ENCODE assay signal across 11 cellular contexts in genomic region chr4:127967141-127967775, GRCh38. TPM values are rescaled to one million over a fixed set of nuclear protein-coding genes. Genes with fewer than 3 reads are reported as not detected.
DNase-seq lines count a peak whose midpoint lies in the region; ATAC-seq and TF ChIP-seq lines count a peak whose summit lies in the region.
"Had no signal": no experiment of that assay in that cellular context is flagged by ENCODE, and none has a peak within 500 bp of the region (broad histone marks: within the 10 kb centered on the region; RNA-seq: fewer than 3 reads in every experiment).

No MANE protein-coding gene starts in this region.

- H3K9me3 ChIP-seq in OCI-LY1 (ENCODE audit: low read length) = no peaks in the 10 kb centered on the region
- no peaks in the 10 kb centered on the region for H3K9me3 ChIP-seq in mammary epithelial cell (replicated peaks; ENCODE audit: insufficient read depth, low read length)
- H3K9me3 ChIP-seq: right atrium auricular region had no signal

- H3F3A ChIP-seq in OCI-LY1 (ENCODE audit: insufficient read depth, low read length) = no peaks in the 10 kb centered on the region

- no peaks in the 10 kb centered on the region for H4K20me1 ChIP-seq in OCI-LY1 (ENCODE audit: insufficient read depth, low read length)
- H4K20me1 ChIP-seq in mammary epithelial cell (ENCODE audit: insufficient read depth, low read length) = no peaks in the 10 kb centered on the region

- dilution Hi-C loops in mammary epithelial cell (cut with HindIII; ENCODE audit: low sequenced_read_pairs) = no loop called here

- in situ Hi-C loops in mammary epithelial cell (cut with MboI; ENCODE audit: low sequenced_read_pairs in 2 of 2) = loop anchor here in 1 of 2 donors (10.0 kb wide), 1 partner anchor 82 kb away; the partner anchor contains the start of gene PLK4

- H3K4me2 ChIP-seq in OCI-LY1 (ENCODE audit: low read length) (0 out of 2 replicates have a peak overlapping the region, but pooled peaks have one; percentile 3), mammary epithelial cell (ENCODE audit: insufficient read depth, low read depth, low read length) (peak overlapping the region; percentile 35)

- H3K4me1 ChIP-seq in OCI-LY1 (ENCODE audit: insufficient read depth, low read length, severe bottlenecking) (peaks cover 19% of the 10 kb centered on the region), mammary epithelial cell (ENCODE audit: insufficient read depth, low read length) (peaks cover 10% of the 10 kb centered on the region)

- H3K36me3 ChIP-seq in OCI-LY1 (ENCODE audit: insufficient read depth, low read length) (peaks cover 7% of the 10 kb centered on the region; the same call in 1 of the 2 replicates), mammary epithelial cell (ENCODE audit: insufficient read depth, low read length) (peaks cover 5% of the 10 kb centered on the region)
- H3K36me3 ChIP-seq: right atrium auricular region had no signal

- no peak for ATAC-seq in activated CD8-positive, alpha-beta memory T cell treated with anti-CD3 and anti-CD28 coated beads, Interleukin-2, amount 10 ng/mL, durations not matched to agents 7 days and 5 days
- ATAC-seq in HG02571 (IDR thresholded peaks at IDR 0.05; ENCODE audit: unreplicated experiment) = no peak
- no peak for ATAC-seq in esophagus mucosa

- BruUV-seq in mammary epithelial cell (replicated peaks; lab: Mats Ljungman, UMichigan) = no TSS peak

- H3K36me3 Mint-ChIP-seq in activated CD8-positive, alpha-beta memory T cell treated with anti-CD3 and anti-CD28 coated beads, Interleukin-2, amount 10 ng/mL, durations not matched to agents 7 days and 5 days = peaks cover 14% of the 10 kb centered on the region
- no peaks in the 10 kb centered on the region for H3K36me3 Mint-ChIP-seq in osteocyte (ENCODE audit: unreplicated experiment)

- DNase-seq in activated CD8-positive, alpha-beta memory T cell treated with anti-CD3 and anti-CD28 coated beads, Interleukin-2, amount 10 ng/mL, durations not matched to agents 7 days and 5 days = no peak
- DNase-seq in activated CD8-positive, alpha-beta memory T cell treated with anti-CD3 and anti-CD28 coated beads for 24 hours = no peak
- no peak for DNase-seq in mammary epithelial cell
- DNase-seq in osteocyte (ENCODE audit: extremely low spot score, unreplicated experiment) = no peak
- no peak for DNase-seq in stimulated activated CD4-positive, alpha-beta T cell treated with anti-CD3 and anti-CD28 coated beads, Interleukin-2, amount 100 ng/mL, for 48 hours
- DNase-seq: activated naive CD4-positive, alpha-beta T cell treated with Interleukin-2 at 50 U/mL for 16 hours; RPMI8226 had no signal

- peak overlapping the region; percentile 42 for H3K27ac Mint-ChIP-seq in activated CD8-positive, alpha-beta memory T cell treated with anti-CD3 and anti-CD28 coated beads, Interleukin-2, amount 10 ng/mL, durations not matched to agents 7 days and 5 days
- no peak overlapping the region for H3K27ac Mint-ChIP-seq in osteocyte (ENCODE audit: unreplicated experiment)

- CTCF ChIA-PET in activated CD8-positive, alpha-beta memory T cell treated with anti-CD3 and anti-CD28 coated beads, Interleukin-2, amount 10 ng/mL, durations not matched to agents 7 days and 5 days (lab: Charles Lee) = no interaction called here
- CTCF ChIA-PET in mammary epithelial cell (lab: Charles Lee; ENCODE audit: low non-redundant PET) = no interaction called here

- H3K4me1 Mint-ChIP-seq in activated CD8-positive, alpha-beta memory T cell treated with anti-CD3 and anti-CD28 coated beads, Interleukin-2, amount 10 ng/mL, durations not matched to agents 7 days and 5 days = peaks cover 39% of the 10 kb centered on the region
- H3K4me1 Mint-ChIP-seq in osteocyte (ENCODE audit: unreplicated experiment) = peaks cover 20% of the 10 kb centered on the region

- TF ChIP-seq CTCF in OCI-LY1 (IDR thresholded peaks at IDR 0.05; ENCODE audit: low read length) (no peak), mammary epithelial cell (conservative IDR thresholded peaks at IDR 0.05 in 1 of 2, IDR thresholded peaks at IDR 0.05 in 1 of 2; ENCODE audit: extremely low read depth in 1 of 2, insufficient read depth in 1 of 2, low read depth in 1 of 2, low read length in 2 of 2) (no peak), osteocyte (IDR thresholded peaks at IDR 0.05) (no peak)

- H3K27me3 Mint-ChIP-seq in activated CD8-positive, alpha-beta memory T cell treated with anti-CD3 and anti-CD28 coated beads, Interleukin-2, amount 10 ng/mL, durations not matched to agents 7 days and 5 days = no peaks in the 10 kb centered on the region
- H3K27me3 Mint-ChIP-seq in osteocyte (ENCODE audit: unreplicated experiment) = no peaks in the 10 kb centered on the region

- H3K79me2 ChIP-seq in OCI-LY1 (ENCODE audit: insufficient read depth, low read length) (peaks cover 41% of the 10 kb centered on the region), mammary epithelial cell (ENCODE audit: insufficient read depth, low read length) (peaks cover 80% of the 10 kb centered on the region)

- no peaks in the 10 kb centered on the region for H3K9me3 Mint-ChIP-seq in activated CD8-positive, alpha-beta memory T cell treated with anti-CD3 and anti-CD28 coated beads, Interleukin-2, amount 10 ng/mL, durations not matched to agents 7 days and 5 days (ENCODE audit: low read depth)
- H3K9me3 Mint-ChIP-seq in osteocyte (ENCODE audit: unreplicated experiment) = no peaks in the 10 kb centered on the region

- WGBS in mammary epithelial cell (ENCODE audit: low coverage, missing lambda C conversion rate) = 94% methylated on average over 1 of the region's 1 CpG

- H3K4me3 ChIP-seq in OCI-LY1 (ENCODE audit: low read depth, low read length, poor library complexity, severe bottlenecking) (no peak overlapping the region), mammary epithelial cell (replicated peaks in 1 of 3; ENCODE audit: insufficient read depth in 1 of 3, low read depth in 2 of 3, low read length in 3 of 3) (no peak overlapping the region)
- H3K4me3 ChIP-seq: right atrium auricular region had no signal

- H3K27me3 ChIP-seq in OCI-LY1 (ENCODE audit: insufficient read depth, low read length) = no peaks in the 10 kb centered on the region
- no peaks in the 10 kb centered on the region for H3K27me3 ChIP-seq in mammary epithelial cell (ENCODE audit: insufficient read depth, low read length)
- H3K27me3 ChIP-seq: right atrium auricular region had no signal

- intact Hi-C loops in mammary epithelial cell (cut with micrococcal nuclease) = loop anchor here (5.0 to 10.0 kb wide), 2 partner anchors 318 to 360 kb away; partner anchors contain the start of gene PGRMC2

- peak overlapping the region; percentile 36 for H3K4me3 Mint-ChIP-seq in activated CD8-positive, alpha-beta memory T cell treated with anti-CD3 and anti-CD28 coated beads, Interleukin-2, amount 10 ng/mL, durations not matched to agents 7 days and 5 days
- H3K4me3 Mint-ChIP-seq in osteocyte (ENCODE audit: unreplicated experiment) = peak overlapping the region; percentile 44

- H3K9ac ChIP-seq in OCI-LY1 (ENCODE audit: low read length) = no peak overlapping the region
- H3K9ac ChIP-seq in mammary epithelial cell (ENCODE audit: insufficient read depth, low read length) = no peak overlapping the region

- no peaks in the 10 kb centered on the region for H3K9me2 ChIP-seq in OCI-LY1 (ENCODE audit: low read depth, low read length)

- H2AFZ ChIP-seq in OCI-LY1 (ENCODE audit: low read length) (no peak overlapping the region), mammary epithelial cell (ENCODE audit: low read depth, low read length) (no peak overlapping the region)

- H3K27ac ChIP-seq in OCI-LY1 (ENCODE audit: low read depth, low read length, poor library complexity, severe bottlenecking) (no peak overlapping the region), mammary epithelial cell (ENCODE audit: insufficient read depth, low read depth, low read length) (no peak overlapping the region)
- H3K27ac ChIP-seq: right atrium auricular region had no signal

RNA-seq across cellular contexts. Expression of gene ABHD18, which starts 2.1 kb away (rescaled TPM):
- 10 to 100 TPM; 21.0 to 23.7 TPM for total RNA-seq in activated CD8-positive, alpha-beta memory T cell treated with anti-CD3 and anti-CD28 coated beads, Interleukin-2, amount 10 ng/mL, durations not matched to agents 7 days and 5 days
- total RNA-seq in mammary epithelial cell (1 to 10 TPM; 6.3 to 7.7 TPM), osteocyte (9.5 and 14.9 TPM in 2 replicates), esophagus mucosa (7.1 TPM)
- polyA plus RNA-seq in mammary epithelial cell = 2.3 TPM
- polyA minus RNA-seq in mammary epithelial cell = 2.2 TPM

RNA-seq across cellular contexts. Expression of gene MFSD8, which starts 2.3 kb away (rescaled TPM):
- 10 to 100 TPM; 19.9 to 24.6 TPM for total RNA-seq in activated CD8-positive, alpha-beta memory T cell treated with anti-CD3 and anti-CD28 coated beads, Interleukin-2, amount 10 ng/mL, durations not matched to agents 7 days and 5 days
- total RNA-seq in mammary epithelial cell (10 to 100 TPM; 23.3 to 28.0 TPM), osteocyte (16.5 and 22.2 TPM in 2 replicates), esophagus mucosa (18.8 TPM)
- polyA plus RNA-seq in mammary epithelial cell = 9.5 TPM
- polyA minus RNA-seq in mammary epithelial cell = 32.0 TPM
